Comparison of ENCODE assay signal across 17 cellular contexts in the genomic region with DNA sequence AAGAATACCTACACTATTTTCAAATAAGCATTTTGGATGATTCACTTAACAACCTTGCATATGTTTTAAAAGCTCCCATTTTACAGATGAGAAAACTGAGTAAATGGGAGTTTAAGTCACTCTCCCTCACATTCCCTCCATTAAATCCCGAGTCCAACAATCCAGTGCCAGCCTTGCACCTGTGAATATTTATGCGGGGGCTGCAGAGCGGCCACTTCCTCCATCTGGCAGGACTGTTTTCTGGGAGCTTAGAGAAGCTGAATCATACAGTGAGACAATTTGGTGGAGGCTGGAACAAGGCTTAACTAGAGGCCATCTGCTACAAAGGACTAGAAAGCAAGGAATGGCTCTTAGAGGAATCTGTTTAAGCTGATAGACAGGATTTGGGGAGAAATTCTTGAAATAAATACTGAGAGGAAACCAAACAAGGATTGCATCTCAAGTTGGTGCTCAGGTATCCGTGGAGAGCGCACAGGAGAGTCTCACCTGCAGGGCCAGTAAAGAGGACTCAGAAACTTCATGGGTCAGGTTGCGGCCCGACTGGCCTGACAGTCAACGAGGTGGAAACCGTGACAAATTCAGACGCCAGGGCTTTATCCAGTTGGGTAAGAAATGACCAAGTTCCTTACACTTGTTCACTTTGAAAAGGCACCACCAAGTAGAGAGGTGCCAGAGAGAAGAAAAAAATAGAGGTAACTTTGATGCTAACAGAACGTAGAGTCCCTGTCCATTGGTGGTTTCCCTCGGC.
"Had no signal": no experiment of that assay in that cellular context is flagged by ENCODE, and none has a peak within 500 bp of the region (broad histone marks: within the 10 kb centered on the region; RNA-seq: fewer than 3 reads in every experiment).

No MANE protein-coding gene starts in this region.

- DNase-seq: activated CD4-positive, alpha-beta T cell treated with anti-CD3 and anti-CD28 coated beads for 36 hours; activated CD4-positive, alpha-beta T cell treated with anti-CD3 and anti-CD28 coated beads, Interleukin-2, amount 50 U/mL, for 4 hours; activated CD8-positive, alpha-beta memory T cell treated with anti-CD3 and anti-CD28 coated beads for 24 hours; activated CD8-positive, alpha-beta memory T cell treated with anti-CD3 and anti-CD28 coated beads, Interleukin-2, amount 50 U/mL, for 4 hours; activated T-cell treated with anti-CD3 and anti-CD28 coated beads, Interleukin-2, amount 50 U/mL, for 24 hours; aorta; caudate nucleus; dermis blood vessel endothelial cell; effector CD8-positive, alpha-beta T cell; heart left ventricle; left colon; naive thymus-derived CD8-positive, alpha-beta T cell; retina; spleen; stimulated activated CD4-positive, alpha-beta T cell treated with anti-CD3 and anti-CD28 coated beads, Interleukin-4, amount 100 ng/mL, for 24 hours; stimulated activated naive CD4-positive, alpha-beta T cell treated with Interleukin-2 at 50 U/mL for 16 hours; T-helper 9 cell had no signal

- H3K4me1 ChIP-seq: heart left ventricle, spleen had no signal

- H3K9me3 ChIP-seq: spleen had no signal

- H3K4me3 ChIP-seq: heart left ventricle, spleen had no signal

- H3K27me3 ChIP-seq: heart left ventricle, spleen had no signal

- H3K36me3 ChIP-seq: heart left ventricle, spleen had no signal

- H3K27ac ChIP-seq: heart left ventricle, spleen had no signal
